ENCODE assay signal across 20 cellular contexts in the genomic region with DNA sequence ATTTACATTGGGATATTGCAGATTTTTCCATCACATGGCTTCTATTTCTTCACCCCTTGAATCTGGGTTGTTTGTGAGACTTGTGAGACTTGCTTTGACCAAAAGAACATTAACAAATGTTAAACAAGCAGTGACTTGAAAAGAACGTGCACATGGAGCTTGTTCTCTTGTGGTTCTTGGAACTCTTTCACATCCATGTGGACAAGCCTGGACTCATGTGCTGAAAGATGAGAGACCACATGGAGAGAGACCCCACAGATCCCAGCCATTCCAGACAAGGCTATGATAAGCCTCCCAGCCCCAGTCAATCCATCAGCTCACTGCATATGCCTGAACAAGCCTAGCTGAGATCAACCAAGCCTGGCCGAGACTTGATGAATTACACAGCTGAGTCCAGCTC.
A peak's percentile ranks its signal among the peaks of the same experiment; 100 is the strongest.
DNase-seq lines count a peak whose midpoint lies in the region; ATAC-seq, FAIRE-seq and TF ChIP-seq lines count a peak whose summit lies in the region.
"Had no signal": no experiment of that assay in that cellular context is flagged by ENCODE, and none has a peak within 500 bp of the region (broad histone marks: within the 10 kb centered on the region; RNA-seq: fewer than 3 reads in every experiment).

No MANE protein-coding gene starts in this region.

- no peaks in the 10 kb centered on the region for H3K79me2 ChIP-seq in fibroblast of lung (ENCODE audit: control insufficient read depth, insufficient read depth, low read length)
- no peaks in the 10 kb centered on the region for H3K79me2 ChIP-seq in osteoblast (ENCODE audit: insufficient read depth, low read length)

- peak overlapping the region; percentile 71; the same call in 1 of the 2 replicates for H3K14ac ChIP-seq in IMR-90 (replicated peaks; ENCODE audit: low read depth, low read length)

- no CpG with 5 or more reads among the region's 2 CpGs for WGBS in IMR-90 (ENCODE audit: extremely low coverage in 2 of 2, insufficient read length in 1 of 2), 2 experiments
- WGBS in testis, 2 donors: 80 to 93% methylated on average over 2 of the region's 2 CpGs

- peaks cover 3% of the 10 kb centered on the region for H3K4me1 ChIP-seq in IMR-90 (ENCODE audit: control insufficient read depth, insufficient read depth, low read length)
- H3K4me1 ChIP-seq in fibroblast of lung (ENCODE audit: control insufficient read depth, extremely low read depth, insufficient read depth, low read length): no peaks in the 10 kb centered on the region
- no peaks in the 10 kb centered on the region for H3K4me1 ChIP-seq in osteoblast (ENCODE audit: insufficient read depth, low read length)
- no peaks in the 10 kb centered on the region for H3K4me1 ChIP-seq in testis
- H3K4me1 ChIP-seq: BLaER1 had no signal

- H3K4me1 Mint-ChIP-seq in nephron progenitor cell: no peaks in the 10 kb centered on the region
- H3K4me1 Mint-ChIP-seq: CD14-positive monocyte; CD4-positive, alpha-beta memory T cell; H9; IgD-negative memory B cell had no signal

- no peaks in the 10 kb centered on the region for H3K27me3 ChIP-seq in IMR-90 (ENCODE audit: control insufficient read depth, insufficient read depth, low read length)
- H3K27me3 ChIP-seq in bronchial epithelial cell (ENCODE audit: control insufficient read depth, insufficient read depth, low read length): no peaks in the 10 kb centered on the region
- H3K27me3 ChIP-seq in fibroblast of lung (ENCODE audit: control insufficient read depth, insufficient read depth, low read length): no peaks in the 10 kb centered on the region
- no peaks in the 10 kb centered on the region for H3K27me3 ChIP-seq in osteoblast (ENCODE audit: insufficient read depth, low read length)
- H3K27me3 ChIP-seq in testis: no peaks in the 10 kb centered on the region
- H3K27me3 ChIP-seq: BLaER1 had no signal

- H2BK120ac ChIP-seq in IMR-90 (ENCODE audit: low read depth, low read length): peak overlapping the region; percentile 32; the same call in 1 of the 2 replicates

- TF ChIP-seq RAD21 in IMR-90 (IDR thresholded peaks at IDR 0.05; ENCODE audit: low read length): no peak

- no TSS peak for BruUV-seq in IMR-90 (replicated peaks; lab: Mats Ljungman, UMichigan)

- peak overlapping the region; percentile 81; the same call in 1 of the 2 replicates for H3K18ac ChIP-seq in IMR-90 (ENCODE audit: low read depth, low read length)

- no peak overlapping the region for H2AK9ac ChIP-seq in IMR-90 (replicated peaks; ENCODE audit: low read depth, low read length, poor library complexity)

- CTCF ChIA-PET in IMR-90 (lab: Yijun Ruan, JAX): no interaction called here

- H2AFZ ChIP-seq in IMR-90 (replicated peaks; ENCODE audit: low read length, poor library complexity) (peak overlapping the region; percentile 63), fibroblast of lung (ENCODE audit: low read length) (peak overlapping the region; percentile 57), osteoblast (ENCODE audit: low read length) (peak overlapping the region; percentile 32)

- no peak overlapping the region for H3K27ac Mint-ChIP-seq in nephron progenitor cell
- H3K27ac Mint-ChIP-seq: CD14-positive monocyte; CD4-positive, alpha-beta memory T cell; H9; IgD-negative memory B cell had no signal

- H3K23ac ChIP-seq in IMR-90 (ENCODE audit: low read depth, low read length): peak overlapping the region; percentile 33; the same call in 1 of the 2 replicates

- H3K4me3 Mint-ChIP-seq in nephron progenitor cell: no peak overlapping the region
- H3K4me3 Mint-ChIP-seq: CD14-positive monocyte; CD4-positive, alpha-beta memory T cell; H9; IgD-negative memory B cell had no signal

- H2BK15ac ChIP-seq in IMR-90 (ENCODE audit: low read depth, low read length): peak overlapping the region; percentile 98; the same call in 2 of the 3 replicates

- dilution Hi-C loops in IMR-90 (cut with HindIII; ENCODE audit: low sequenced_read_pairs, unreplicated experiment): no loop called here

- no peak overlapping the region for H4K8ac ChIP-seq in IMR-90 (ENCODE audit: low read depth in 2 of 2, low read length in 2 of 2)

- no peaks in the 10 kb centered on the region for H3K27me3 Mint-ChIP-seq in nephron progenitor cell (ENCODE audit: low read depth, poor library complexity)
- H3K27me3 Mint-ChIP-seq: IgD-negative memory B cell had no signal

- DNase-seq in IMR-90: no peak
- peak; percentile 83 for DNase-seq in bronchial epithelial cell (ENCODE audit: low read depth)
- DNase-seq in fibroblast of lung (ENCODE audit: low read depth in 2 of 2): no peak
- DNase-seq in osteoblast (ENCODE audit: insufficient read length, low spot score, missing footprints): no peak
- no peak for DNase-seq in testis
- DNase-seq in nephron progenitor cell: no peak
- DNase-seq: ACHN; AML-193; Calu3; CD4-positive, alpha-beta memory T cell; DMS79 treated with DMSO at 0.1 percent for 48 hours; GF-D8; H9; KBM-7 had no signal

- peak overlapping the region; percentile 50; the same call in 1 of the 2 replicates for H3K4ac ChIP-seq in IMR-90 (ENCODE audit: low read depth, low read length)

- H3K4me2 ChIP-seq in IMR-90 (ENCODE audit: low read depth, low read length) (no peak overlapping the region), fibroblast of lung (ENCODE audit: extremely low read depth, insufficient read depth, low read length) (no peak overlapping the region), osteoblast (ENCODE audit: insufficient read depth, low read length) (no peak overlapping the region)
- H3K4me2 ChIP-seq: BLaER1 had no signal

- H2AK5ac ChIP-seq in IMR-90 (ENCODE audit: low read depth, low read length): no peak overlapping the region; the same call in 1 of the 2 replicates

- in situ Hi-C loops in IMR-90 (cut with MboI; ENCODE audit: low sequenced_read_pairs): no loop called here

- no peak overlapping the region for H2BK20ac ChIP-seq in IMR-90 (ENCODE audit: low read depth, low read length)

- H3K36me3 Mint-ChIP-seq in nephron progenitor cell (ENCODE audit: low read depth): no peaks in the 10 kb centered on the region
- H3K36me3 Mint-ChIP-seq: CD14-positive monocyte; CD4-positive, alpha-beta memory T cell; IgD-negative memory B cell had no signal

- TF ChIP-seq CTCF in IMR-90 (conservative IDR thresholded peaks at IDR 0.05; ENCODE audit: low read depth, low read length) (no peak), bronchial epithelial cell (IDR thresholded peaks at IDR 0.05; ENCODE audit: insufficient read depth, low read length, severe bottlenecking) (no peak), fibroblast of lung (conservative IDR thresholded peaks at IDR 0.05 in 1 of 2, IDR thresholded peaks at IDR 0.05 in 1 of 2; ENCODE audit: low read depth in 1 of 2, low read length in 2 of 2) (no peak), osteoblast (IDR thresholded peaks at IDR 0.05; ENCODE audit: extremely low read depth, low read depth, low read length) (no peak), testis (IDR thresholded peaks at IDR 0.05) (no peak), nephron progenitor cell (IDR thresholded peaks at IDR 0.05) (no peak)

- H4K20me1 ChIP-seq in IMR-90 (ENCODE audit: insufficient read depth, low read length) (no peaks in the 10 kb centered on the region), fibroblast of lung (ENCODE audit: control insufficient read depth, extremely low read depth, insufficient read depth, low read length) (no peaks in the 10 kb centered on the region), osteoblast (ENCODE audit: insufficient read depth, low read length) (no peaks in the 10 kb centered on the region)
- H4K20me1 ChIP-seq: BLaER1 had no signal

- H3K9ac ChIP-seq in IMR-90 (ENCODE audit: low read depth, low read length) (no peak overlapping the region), fibroblast of lung (ENCODE audit: insufficient read depth, low read length) (no peak overlapping the region)
- H3K9ac ChIP-seq: BLaER1 had no signal

- H4K5ac ChIP-seq in IMR-90 (ENCODE audit: low read depth, low read length): no peak overlapping the region

- intact Hi-C loops in IMR-90 (cut with micrococcal nuclease) (no loop called here), testis (cut with DNase I; ENCODE audit: low total_unique reads) (no loop called here)

- ATAC-seq in IMR-90 (ENCODE audit: low read depth): no peak
- no peak for ATAC-seq in HG02610 (IDR thresholded peaks at IDR 0.05; ENCODE audit: unreplicated experiment)

- H4K91ac ChIP-seq in IMR-90 (ENCODE audit: insufficient read depth, low read depth, low read length): no peak overlapping the region

- POLR2A ChIA-PET in IMR-90 (lab: Charles Lee; ENCODE audit: unreplicated experiment): no interaction called here

- no peaks in the 10 kb centered on the region for H3K36me3 ChIP-seq in IMR-90 (ENCODE audit: control insufficient read depth, insufficient read depth, low read length)
- H3K36me3 ChIP-seq in bronchial epithelial cell (ENCODE audit: control insufficient read depth, insufficient read depth, low read length): no peaks in the 10 kb centered on the region
- no peaks in the 10 kb centered on the region for H3K36me3 ChIP-seq in fibroblast of lung (ENCODE audit: control insufficient read depth, insufficient read depth, low read length)
- no peaks in the 10 kb centered on the region for H3K36me3 ChIP-seq in osteoblast (ENCODE audit: insufficient read depth, low read length)
- H3K36me3 ChIP-seq in testis (ENCODE audit: low read depth, missing control alignments): no peaks in the 10 kb centered on the region
- H3K36me3 ChIP-seq: BLaER1 had no signal

- H3K4me3 ChIP-seq in IMR-90 (ENCODE audit: insufficient read depth, low read depth, low read length) (no peak overlapping the region), bronchial epithelial cell (ENCODE audit: low read depth, low read length) (no peak overlapping the region), fibroblast of lung (replicated peaks in 1 of 4; ENCODE audit: control extremely low read depth in 1 of 4, insufficient read depth in 1 of 4, low read depth in 3 of 4, low read length in 4 of 4) (no peak overlapping the region), osteoblast (ENCODE audit: insufficient read depth, low read length) (no peak overlapping the region), testis (no peak overlapping the region)
- H3K4me3 ChIP-seq: BLaER1 had no signal

- TF ChIP-seq POLR2A in IMR-90 (IDR thresholded peaks at IDR 0.05; ENCODE audit: low read depth, low read length): no peak
- no peak for TF ChIP-seq POLR2A in testis (IDR thresholded peaks at IDR 0.05)

- H3K9me3 Mint-ChIP-seq in nephron progenitor cell: peaks cover 23% of the 10 kb centered on the region

- no peaks in the 10 kb centered on the region for H3K9me1 ChIP-seq in IMR-90 (ENCODE audit: insufficient read depth, low read length)

- peaks cover 9% of the 10 kb centered on the region for H3K9me3 ChIP-seq in IMR-90 (ENCODE audit: control insufficient read depth, insufficient read depth, low read length)
- no peaks in the 10 kb centered on the region for H3K9me3 ChIP-seq in fibroblast of lung (ENCODE audit: control insufficient read depth, insufficient read depth, low read depth, low read length)
- peaks cover 2% of the 10 kb centered on the region for H3K9me3 ChIP-seq in osteoblast (ENCODE audit: low read depth, low read length)
- no peaks in the 10 kb centered on the region for H3K9me3 ChIP-seq in testis

- no peak overlapping the region for H2BK5ac ChIP-seq in IMR-90 (ENCODE audit: low read depth, low read length, poor library complexity, severe bottlenecking)

- no peaks in the 10 kb centered on the region for H3K79me1 ChIP-seq in IMR-90 (ENCODE audit: low read depth in 1 of 2, low read length in 2 of 2)

- no peak overlapping the region for H3K56ac ChIP-seq in IMR-90 (ENCODE audit: extremely low read depth, insufficient read depth, low read length)

- no peak for FAIRE-seq in bronchial epithelial cell (lab: Jason Lieb, UNC)
- FAIRE-seq: A204.1, H1 had no signal

- H3K27ac ChIP-seq in IMR-90 (ENCODE audit: insufficient read depth, low read length): no peak overlapping the region; the same call in 1 of the 2 replicates
- H3K27ac ChIP-seq in fibroblast of lung (ENCODE audit: insufficient read depth, low read length): no peak overlapping the region
- no peak overlapping the region for H3K27ac ChIP-seq in osteoblast (ENCODE audit: low read depth, low read length)
- H3K27ac ChIP-seq in testis: no peak overlapping the region
- H3K27ac ChIP-seq: BLaER1 had no signal
